19 cellular contexts compared by ENCODE assay signal in the genomic region with DNA sequence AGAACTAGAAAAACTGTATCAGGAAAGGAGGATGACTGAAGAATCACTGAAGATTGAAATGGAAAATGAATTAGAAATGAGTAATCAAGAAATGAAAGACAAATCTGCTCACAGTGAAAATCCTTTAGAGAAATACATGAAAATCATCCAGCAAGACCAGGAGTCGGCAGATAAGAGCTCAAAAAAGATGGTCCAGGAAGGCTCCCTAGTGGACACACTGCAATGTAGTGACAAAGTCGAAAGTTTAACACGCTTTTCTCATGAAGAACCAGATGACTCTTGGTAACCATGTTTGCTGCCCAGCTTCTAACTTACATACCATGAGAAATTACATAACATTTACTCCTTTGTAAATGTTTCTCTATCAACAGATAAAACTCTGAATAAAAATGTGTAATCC. TPM values are rescaled to one million over a fixed set of nuclear protein-coding genes. Genes with fewer than 3 reads are reported as not detected.
DNase-seq lines count a peak whose midpoint lies in the region; ATAC-seq and TF ChIP-seq lines count a peak whose summit lies in the region.
"Had no signal": no experiment of that assay in that cellular context is flagged by ENCODE, and none has a peak within 500 bp of the region (broad histone marks: within the 10 kb centered on the region; RNA-seq: fewer than 3 reads in every experiment).

No MANE protein-coding gene starts in this region.

- H3K4me3 Mint-ChIP-seq in stimulated activated naive CD8-positive, alpha-beta T cell treated with anti-CD3 and anti-CD28 coated beads, Interleukin-15, Interleukin-2, amounts not matched to agents 100 ng/mL and 50 ng/mL, for 24 hours: no peak overlapping the region
- H3K4me3 Mint-ChIP-seq in endodermal cell (no peak overlapping the region), osteocyte (ENCODE audit: unreplicated experiment) (no peak overlapping the region)
- H3K4me3 Mint-ChIP-seq: CD4-positive, alpha-beta T cell; H9; IgD-negative memory B cell had no signal

- H3K79me2 ChIP-seq in OCI-LY1 (ENCODE audit: insufficient read depth, low read length): no peaks in the 10 kb centered on the region

- H3K4me1 Mint-ChIP-seq in stimulated activated naive CD8-positive, alpha-beta T cell treated with anti-CD3 and anti-CD28 coated beads, Interleukin-15, Interleukin-2, amounts not matched to agents 100 ng/mL and 50 ng/mL, for 24 hours (ENCODE audit: low read depth): peaks cover 8% of the 10 kb centered on the region
- H3K4me1 Mint-ChIP-seq in endodermal cell (no peaks in the 10 kb centered on the region), osteocyte (ENCODE audit: unreplicated experiment) (peaks cover 7% of the 10 kb centered on the region)
- H3K4me1 Mint-ChIP-seq: H9 had no signal

- H3K27me3 ChIP-seq in OCI-LY1 (ENCODE audit: insufficient read depth, low read length): no peaks in the 10 kb centered on the region
- H3K27me3 ChIP-seq in endodermal cell (ENCODE audit: control insufficient read depth, insufficient read depth, low read length, poor library complexity, severe bottlenecking): no peaks in the 10 kb centered on the region
- H3K27me3 ChIP-seq: SJCRH30 had no signal

- no peak for ATAC-seq in stimulated activated naive CD8-positive, alpha-beta T cell treated with anti-CD3 and anti-CD28 coated beads, Interleukin-15, Interleukin-2, amounts not matched to agents 100 U/mL and 50 U/mL, for 24 hours
- ATAC-seq in HG02610 (IDR thresholded peaks at IDR 0.05; ENCODE audit: unreplicated experiment): no peak

- WGBS in endodermal cell (ENCODE audit: insufficient coverage in 1 of 2, insufficient read length in 1 of 2), 2 experiments: 90 to 100% methylated on average over 3 of the region's 3 CpGs

- no peaks in the 10 kb centered on the region for H3K9me2 ChIP-seq in OCI-LY1 (ENCODE audit: low read depth, low read length)

- H3K4me1 ChIP-seq in OCI-LY1 (ENCODE audit: insufficient read depth, low read length, severe bottlenecking) (peaks cover 10% of the 10 kb centered on the region), endodermal cell (ENCODE audit: control insufficient read depth, insufficient read depth, low read length) (no peaks in the 10 kb centered on the region)
- H3K4me1 ChIP-seq: SJCRH30 had no signal

- H3F3A ChIP-seq in OCI-LY1 (ENCODE audit: insufficient read depth, low read length): no peaks in the 10 kb centered on the region

- peaks cover 27% of the 10 kb centered on the region for H3K36me3 ChIP-seq in OCI-LY1 (ENCODE audit: insufficient read depth, low read length)
- H3K36me3 ChIP-seq in endodermal cell (ENCODE audit: control insufficient read depth, insufficient read depth, low read length): peaks cover 67% of the 10 kb centered on the region

- peak overlapping the region; percentile 14 for H3K27ac Mint-ChIP-seq in stimulated activated naive CD8-positive, alpha-beta T cell treated with anti-CD3 and anti-CD28 coated beads, Interleukin-15, Interleukin-2, amounts not matched to agents 100 ng/mL and 50 ng/mL, for 24 hours
- H3K27ac Mint-ChIP-seq in endodermal cell: no peak overlapping the region
- peak overlapping the region; percentile 12 for H3K27ac Mint-ChIP-seq in osteocyte (ENCODE audit: unreplicated experiment)
- H3K27ac Mint-ChIP-seq: CD4-positive, alpha-beta T cell had no signal

- H3K4me2 ChIP-seq in OCI-LY1 (ENCODE audit: low read length): no peak overlapping the region

- peaks cover 23% of the 10 kb centered on the region for H3K36me3 Mint-ChIP-seq in stimulated activated naive CD8-positive, alpha-beta T cell treated with anti-CD3 and anti-CD28 coated beads, Interleukin-15, Interleukin-2, amounts not matched to agents 100 ng/mL and 50 ng/mL, for 24 hours (ENCODE audit: low read depth)
- H3K36me3 Mint-ChIP-seq in endodermal cell (ENCODE audit: low read depth) (peaks cover 37% of the 10 kb centered on the region), osteocyte (ENCODE audit: unreplicated experiment) (peaks cover 50% of the 10 kb centered on the region)

- H3K27ac ChIP-seq in OCI-LY1 (ENCODE audit: low read depth, low read length, poor library complexity, severe bottlenecking): no peak overlapping the region
- no peak overlapping the region for H3K27ac ChIP-seq in endodermal cell (ENCODE audit: low read depth, low read length)
- H3K27ac ChIP-seq: RWPE1, SJCRH30 had no signal

- no peaks in the 10 kb centered on the region for H4K20me1 ChIP-seq in OCI-LY1 (ENCODE audit: insufficient read depth, low read length)

- DNase-seq in stimulated activated naive CD8-positive, alpha-beta T cell treated with anti-CD3 and anti-CD28 coated beads, Interleukin-15, Interleukin-2, amounts not matched to agents 100 U/mL and 50 U/mL, for 24 hours: no peak
- no peak for DNase-seq in endodermal cell
- DNase-seq in osteocyte (ENCODE audit: extremely low spot score, unreplicated experiment): no peak
- no peak for DNase-seq in NCI-H345 (lab: John Stamatoyannopoulos, UW)
- no peak for DNase-seq in GM20000 (ENCODE audit: low spot score)
- DNase-seq: AML-193; Calu3; CD4-positive, alpha-beta T cell; H9; NCI-H1105; NCI-H187; NCI-H2171; NCI-H510A; SJCRH30 had no signal

- H3K27me3 Mint-ChIP-seq in stimulated activated naive CD8-positive, alpha-beta T cell treated with anti-CD3 and anti-CD28 coated beads, Interleukin-15, Interleukin-2, amounts not matched to agents 100 ng/mL and 50 ng/mL, for 24 hours: no peaks in the 10 kb centered on the region
- H3K27me3 Mint-ChIP-seq in endodermal cell (ENCODE audit: insufficient read depth): no peaks in the 10 kb centered on the region
- H3K27me3 Mint-ChIP-seq in osteocyte (ENCODE audit: unreplicated experiment): no peaks in the 10 kb centered on the region
- H3K27me3 Mint-ChIP-seq: CD4-positive, alpha-beta T cell; IgD-negative memory B cell had no signal

- H3K4me3 ChIP-seq in OCI-LY1 (ENCODE audit: low read depth, low read length, poor library complexity, severe bottlenecking): no peak overlapping the region
- H3K4me3 ChIP-seq in endodermal cell (ENCODE audit: low read length): no peak overlapping the region
- H3K4me3 ChIP-seq: SJCRH30 had no signal

- H3K9me3 Mint-ChIP-seq in stimulated activated naive CD8-positive, alpha-beta T cell treated with anti-CD3 and anti-CD28 coated beads, Interleukin-15, Interleukin-2, amounts not matched to agents 100 ng/mL and 50 ng/mL, for 24 hours: no peaks in the 10 kb centered on the region
- H3K9me3 Mint-ChIP-seq in endodermal cell: no peaks in the 10 kb centered on the region
- H3K9me3 Mint-ChIP-seq in osteocyte (ENCODE audit: unreplicated experiment): no peaks in the 10 kb centered on the region
- H3K9me3 Mint-ChIP-seq: CD4-positive, alpha-beta T cell; H9; IgD-negative memory B cell had no signal

- 0 out of 2 replicates have a peak, but pooled peaks have one; percentile 10 for TF ChIP-seq CTCF in OCI-LY1 (IDR thresholded peaks at IDR 0.05; ENCODE audit: low read length)
- TF ChIP-seq CTCF in endodermal cell (conservative IDR thresholded peaks at IDR 0.05): peak; percentile 47
- TF ChIP-seq CTCF in osteocyte (IDR thresholded peaks at IDR 0.05): no peak
- no peak for TF ChIP-seq CTCF in GM20000 (IDR thresholded peaks at IDR 0.05; ENCODE audit: extremely low read depth, missing control alignments)

- no peaks in the 10 kb centered on the region for H3K9me3 ChIP-seq in OCI-LY1 (ENCODE audit: low read length)
- H3K9me3 ChIP-seq in endodermal cell (ENCODE audit: control insufficient read depth, low read length): no peaks in the 10 kb centered on the region
- H3K9me3 ChIP-seq: SJCRH30 had no signal

- H2AFZ ChIP-seq in OCI-LY1 (ENCODE audit: low read length): no peak overlapping the region

- H3K9ac ChIP-seq in OCI-LY1 (ENCODE audit: low read length): no peak overlapping the region
- no peak overlapping the region for H3K9ac ChIP-seq in endodermal cell (ENCODE audit: extremely low read depth, low read length, poor library complexity, severe bottlenecking)

RNA-seq across cellular contexts. Expression of gene CPLANE1, which starts 37.1 kb away (rescaled TPM):
- 10 to 100 TPM; 17.2 to 22.8 TPM for total RNA-seq in endodermal cell
- 17.6 TPM for polyA plus RNA-seq in endodermal cell (2013, experiment 1 of 2)
- 18.3 TPM for polyA plus RNA-seq in endodermal cell (2013, experiment 2 of 2)
- 31.4 and 33.7 TPM in 2 replicates for total RNA-seq in osteocyte

Comparison
In these comparisons a context has a peak if more than half of its experiments do, and no peak if none do; other contexts are left out.
1. CTCF ChIP-seq: peak in OCI-LY1 (single experiment) and endodermal cell (single experiment); none in osteocyte (single experiment) and GM20000 (single experiment).